Comparison of ENCODE assay signal across 1 cellular context in the genomic region with DNA sequence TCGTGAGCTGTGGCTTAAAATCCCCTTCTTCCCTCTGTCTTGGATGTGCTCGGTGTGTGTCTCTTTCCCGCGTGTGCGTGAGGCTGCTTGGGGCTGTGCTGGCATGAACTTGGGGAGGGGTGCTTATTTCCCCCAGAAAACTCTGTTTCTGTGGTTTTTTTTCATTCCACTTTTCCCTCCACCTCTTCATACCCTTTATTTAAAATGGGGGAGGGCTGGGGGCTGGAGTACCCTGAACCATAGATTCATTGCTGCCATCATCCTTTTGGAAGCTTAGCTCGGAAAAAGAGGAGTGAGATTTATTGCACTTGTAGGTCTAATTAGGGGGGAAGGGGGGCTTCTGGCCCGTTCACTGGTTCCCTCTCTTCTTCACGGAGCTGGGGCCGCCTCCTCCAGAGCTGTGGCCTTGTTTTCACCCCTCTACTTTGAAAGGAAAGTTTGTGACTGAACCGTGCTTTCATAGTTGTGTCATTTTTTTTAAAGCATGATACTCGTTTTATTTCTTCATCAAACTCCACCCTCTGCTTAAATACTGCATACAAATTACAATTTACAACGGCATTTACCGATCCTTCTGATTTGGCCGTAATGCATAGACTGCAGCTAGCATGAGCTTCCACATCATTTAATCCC.
TF ChIP-seq lines count a peak whose summit lies in the region.

No MANE protein-coding gene starts in this region.

TF ChIP-seq in WTC11, 78 proteins besides CTCF, POLR2A, EP300 and RAD21 (continued from another document):
- TF ChIP-seq NR3C1 (CRISPR knock-in tag; conservative IDR thresholded peaks at IDR 0.05; ENCODE audit: low read depth) (no peak), FOXK1 (CRISPR knock-in tag; IDR thresholded peaks at IDR 0.05) (no peak), EMX1 (CRISPR knock-in tag; IDR thresholded peaks at IDR 0.05) (no peak), ZNF263 (CRISPR knock-in tag; IDR thresholded peaks at IDR 0.05; ENCODE audit: low read depth) (no peak), CREM (CRISPR knock-in tag; IDR thresholded peaks at IDR 0.05) (no peak)
- TF ChIP-seq, protein P1, sequence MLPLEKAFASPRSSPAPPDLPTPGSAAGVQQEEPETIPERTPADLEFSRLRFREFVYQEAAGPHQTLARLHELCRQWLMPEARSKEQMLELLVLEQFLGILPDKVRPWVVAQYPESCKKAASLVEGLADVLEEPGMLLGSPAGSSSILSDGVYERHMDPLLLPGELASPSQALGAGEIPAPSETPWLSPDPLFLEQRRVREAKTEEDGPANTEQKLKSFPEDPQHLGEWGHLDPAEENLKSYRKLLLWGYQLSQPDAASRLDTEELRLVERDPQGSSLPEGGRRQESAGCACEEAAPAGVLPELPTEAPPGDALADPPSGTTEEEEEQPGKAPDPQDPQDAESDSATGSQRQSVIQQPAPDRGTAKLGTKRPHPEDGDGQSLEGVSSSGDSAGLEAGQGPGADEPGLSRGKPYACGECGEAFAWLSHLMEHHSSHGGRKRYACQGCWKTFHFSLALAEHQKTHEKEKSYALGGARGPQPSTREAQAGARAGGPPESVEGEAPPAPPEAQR (CRISPR knock-in tag; IDR thresholded peaks at IDR 0.05): no peak
- TF ChIP-seq, protein P2, sequence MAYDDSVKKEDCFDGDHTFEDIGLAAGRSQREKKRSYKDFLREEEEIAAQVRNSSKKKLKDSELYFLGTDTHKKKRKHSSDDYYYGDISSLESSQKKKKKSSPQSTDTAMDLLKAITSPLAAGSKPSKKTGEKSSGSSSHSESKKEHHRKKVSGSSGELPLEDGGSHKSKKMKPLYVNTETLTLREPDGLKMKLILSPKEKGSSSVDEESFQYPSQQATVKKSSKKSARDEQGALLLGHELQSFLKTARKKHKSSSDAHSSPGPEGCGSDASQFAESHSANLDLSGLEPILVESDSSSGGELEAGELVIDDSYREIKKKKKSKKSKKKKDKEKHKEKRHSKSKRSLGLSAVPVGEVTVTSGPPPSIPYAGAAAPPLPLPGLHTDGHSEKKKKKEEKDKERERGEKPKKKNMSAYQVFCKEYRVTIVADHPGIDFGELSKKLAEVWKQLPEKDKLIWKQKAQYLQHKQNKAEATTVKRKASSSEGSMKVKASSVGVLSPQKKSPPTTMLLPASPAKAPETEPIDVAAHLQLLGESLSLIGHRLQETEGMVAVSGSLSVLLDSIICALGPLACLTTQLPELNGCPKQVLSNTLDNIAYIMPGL (CRISPR knock-in tag; IDR thresholded peaks at IDR 0.05): no peak
